In genomic region chr2:84443477-84443876, GRCh38 we compare ENCODE assay signal across 20 cellular contexts. TPM values are rescaled to one million over a fixed set of nuclear protein-coding genes. Genes with fewer than 3 reads are reported as not detected.
DNase-seq lines count a peak whose midpoint lies in the region; ATAC-seq and TF ChIP-seq lines count a peak whose summit lies in the region.
"Had no signal": no experiment of that assay in that cellular context is flagged by ENCODE, and none has a peak within 500 bp of the region (broad histone marks: within the 10 kb centered on the region; RNA-seq: fewer than 3 reads in every experiment).

No MANE protein-coding gene starts in this region.

- H3K36me3 Mint-ChIP-seq in activated naive CD4-positive, alpha-beta T cell treated with anti-CD3 and anti-CD28 coated beads, Interleukin-2, amount 10 ng/mL, durations not matched to agents 7 days and 5 days: peaks cover 63% of the 10 kb centered on the region
- H3K36me3 Mint-ChIP-seq in T-helper 2 cell treated with Interferon-gamma antibody and Interleukin-4, amounts not matched to agents 5 μg/mL and 100 μg/mL, for 36 hours (ENCODE audit: low read depth): peaks cover 65% of the 10 kb centered on the region

- no peak for ATAC-seq in stimulated activated naive CD8-positive, alpha-beta T cell treated with anti-CD3 and anti-CD28 coated beads, Interleukin-15, amount 100 ng/mL, for 72 hours
- ATAC-seq in GM19397 (IDR thresholded peaks at IDR 0.05; ENCODE audit: unreplicated experiment): no peak
- ATAC-seq: SK-N-SH treated with all-trans-retinoic acid at 6 μM for 48 hours had no signal

- intact Hi-C loops in colonic mucosa (cut with DNase I): no loop called here

- no peaks in the 10 kb centered on the region for H3K9me3 Mint-ChIP-seq in activated naive CD4-positive, alpha-beta T cell treated with anti-CD3 and anti-CD28 coated beads, Interleukin-2, amount 10 ng/mL, durations not matched to agents 7 days and 5 days
- no peaks in the 10 kb centered on the region for H3K9me3 Mint-ChIP-seq in stimulated activated naive CD8-positive, alpha-beta T cell treated with anti-CD3 and anti-CD28 coated beads, Interleukin-15, amount 100 ng/mL, for 72 hours
- H3K9me3 Mint-ChIP-seq in T-helper 2 cell treated with Interferon-gamma antibody and Interleukin-4, amounts not matched to agents 5 μg/mL and 100 μg/mL, for 36 hours: no peaks in the 10 kb centered on the region
- H3K9me3 Mint-ChIP-seq: immature natural killer cell, nephron progenitor cell had no signal

- H3K27ac Mint-ChIP-seq in activated naive CD4-positive, alpha-beta T cell treated with anti-CD3 and anti-CD28 coated beads, Interleukin-2, amount 10 ng/mL, durations not matched to agents 7 days and 5 days: peak overlapping the region; percentile 33
- no peak overlapping the region for H3K27ac Mint-ChIP-seq in stimulated activated naive CD8-positive, alpha-beta T cell treated with anti-CD3 and anti-CD28 coated beads, Interleukin-15, amount 100 ng/mL, for 72 hours
- H3K27ac Mint-ChIP-seq in T-helper 2 cell treated with Interferon-gamma antibody and Interleukin-4, amounts not matched to agents 5 μg/mL and 100 μg/mL, for 36 hours: no peak overlapping the region
- H3K27ac Mint-ChIP-seq: H9, nephron progenitor cell had no signal

- H3K36me3 ChIP-seq in colonic mucosa: no peaks in the 10 kb centered on the region

- H3K27ac ChIP-seq in angular gyrus (ENCODE audit: low read depth, low read length) (peak overlapping the region; percentile 85), colonic mucosa (no peak overlapping the region)
- H3K27ac ChIP-seq: adrenal gland, epithelial cell of prostate, KMS-11 had no signal

- DNase-seq in activated naive CD4-positive, alpha-beta T cell treated with anti-CD3 and anti-CD28 coated beads, Interleukin-2, amount 10 ng/mL, durations not matched to agents 7 days and 5 days: no peak
- no peak for DNase-seq in activated naive CD4-positive, alpha-beta T cell treated with Interleukin-2 at 50 U/mL for 16 hours
- DNase-seq in fibroblast of villous mesenchyme (ENCODE audit: low read depth) (peak; percentile 80), colonic mucosa (no peak)
- no peak for DNase-seq in stimulated activated naive CD8-positive, alpha-beta T cell treated with anti-CD3 and anti-CD28 coated beads, Interleukin-15, amount 100 ng/mL, for 72 hours
- no peak for DNase-seq in T-helper 2 cell treated with Interferon-gamma antibody and Interleukin-4, amounts not matched to agents 5 μg/mL and 100 μg/mL, for 36 hours (ENCODE audit: low spot score)
- DNase-seq: adrenal gland; DMS79 treated with DMSO at 0.1 percent for 48 hours; H9; immature natural killer cell; NCI-H1092 treated with DMSO at 0.1 percent for 48 hours; NCI-H774; nephron progenitor cell; stimulated activated naive CD4-positive, alpha-beta T cell had no signal

- no peak overlapping the region for H3K4me3 Mint-ChIP-seq in activated naive CD4-positive, alpha-beta T cell treated with anti-CD3 and anti-CD28 coated beads, Interleukin-2, amount 10 ng/mL, durations not matched to agents 7 days and 5 days
- peak overlapping the region; percentile 12 to 29 for H3K4me3 Mint-ChIP-seq in stimulated activated naive CD8-positive, alpha-beta T cell treated with anti-CD3 and anti-CD28 coated beads, Interleukin-15, amount 100 ng/mL, for 72 hours
- H3K4me3 Mint-ChIP-seq in T-helper 2 cell treated with Interferon-gamma antibody and Interleukin-4, amounts not matched to agents 5 μg/mL and 100 μg/mL, for 36 hours: no peak overlapping the region
- H3K4me3 Mint-ChIP-seq: CD14-positive monocyte, H9, immature natural killer cell, nephron progenitor cell had no signal

- CTCF ChIA-PET in activated naive CD4-positive, alpha-beta T cell treated with anti-CD3 and anti-CD28 coated beads, Interleukin-2, amount 10 ng/mL, durations not matched to agents 7 days and 5 days (lab: Charles Lee): no interaction called here

- peaks cover 14% of the 10 kb centered on the region for H3K4me1 Mint-ChIP-seq in activated naive CD4-positive, alpha-beta T cell treated with anti-CD3 and anti-CD28 coated beads, Interleukin-2, amount 10 ng/mL, durations not matched to agents 7 days and 5 days
- peaks cover 18% of the 10 kb centered on the region for H3K4me1 Mint-ChIP-seq in stimulated activated naive CD8-positive, alpha-beta T cell treated with anti-CD3 and anti-CD28 coated beads, Interleukin-15, amount 100 ng/mL, for 72 hours
- H3K4me1 Mint-ChIP-seq in T-helper 2 cell treated with Interferon-gamma antibody and Interleukin-4, amounts not matched to agents 5 μg/mL and 100 μg/mL, for 36 hours (ENCODE audit: low read depth): peaks cover 21% of the 10 kb centered on the region
- H3K4me1 Mint-ChIP-seq: H9, nephron progenitor cell had no signal

- no peaks in the 10 kb centered on the region for H3K27me3 Mint-ChIP-seq in activated naive CD4-positive, alpha-beta T cell treated with anti-CD3 and anti-CD28 coated beads, Interleukin-2, amount 10 ng/mL, durations not matched to agents 7 days and 5 days
- no peaks in the 10 kb centered on the region for H3K27me3 Mint-ChIP-seq in stimulated activated naive CD8-positive, alpha-beta T cell treated with anti-CD3 and anti-CD28 coated beads, Interleukin-15, amount 100 ng/mL, for 72 hours
- H3K27me3 Mint-ChIP-seq in T-helper 2 cell treated with Interferon-gamma antibody and Interleukin-4, amounts not matched to agents 5 μg/mL and 100 μg/mL, for 36 hours (ENCODE audit: low read depth): no peaks in the 10 kb centered on the region

- H3K27me3 ChIP-seq in colonic mucosa: no peaks in the 10 kb centered on the region
- H3K27me3 ChIP-seq: adrenal gland had no signal

- no peaks in the 10 kb centered on the region for H3K4me1 ChIP-seq in colonic mucosa
- H3K4me1 ChIP-seq: adrenal gland had no signal

- no peak overlapping the region for H3K9ac ChIP-seq in colonic mucosa (ENCODE audit: low read depth in 2 of 2, low read length in 2 of 2)
- H3K9ac ChIP-seq: KMS-11 had no signal

- TF ChIP-seq CTCF in fibroblast of villous mesenchyme (IDR thresholded peaks at IDR 0.05; ENCODE audit: insufficient read depth, low read depth, low read length) (no peak), colonic mucosa (IDR thresholded peaks at IDR 0.05) (no peak)

- H3K9me3 ChIP-seq in colonic mucosa: no peaks in the 10 kb centered on the region
- H3K9me3 ChIP-seq: adrenal gland had no signal

- H3K4me3 ChIP-seq in fibroblast of villous mesenchyme (ENCODE audit: low read depth, low read length) (no peak overlapping the region), colonic mucosa (no peak overlapping the region)
- H3K4me3 ChIP-seq: adrenal gland had no signal

RNA-seq across cellular contexts. Expression of gene SUCLG1, which starts 15.6 kb away (rescaled TPM):
- total RNA-seq in fibroblast of villous mesenchyme (47.0 and 66.1 TPM in 2 replicates), colonic mucosa (100 to 1,000 TPM; 249 to 253 TPM)

Comparison
In these comparisons a context has a peak if more than half of its experiments do, and no peak if none do; other contexts are left out.
1. H3K4me3 Mint-ChIP-seq: peak in stimulated activated naive CD8-positive, alpha-beta T cell treated with anti-CD3 and anti-CD28 coated beads, Interleukin-15, amount 100 ng/mL, for 72 hours (2 of 2); none in activated naive CD4-positive, alpha-beta T cell treated with anti-CD3 and anti-CD28 coated beads, Interleukin-2, amount 10 ng/mL, durations not matched to agents 7 days and 5 days (single experiment) and T-helper 2 cell treated with Interferon-gamma antibody and Interleukin-4, amounts not matched to agents 5 μg/mL and 100 μg/mL, for 36 hours (single experiment).